In genomic region chr12:94205738-94206310, GRCh38 we compare ENCODE assay signal across 16 cellular contexts. TPM values are rescaled to one million over a fixed set of nuclear protein-coding genes. Genes with fewer than 3 reads are reported as not detected.
DNase-seq lines count a peak whose midpoint lies in the region; ATAC-seq lines count a peak whose summit lies in the region.
"Had no signal": no experiment of that assay in that cellular context is flagged by ENCODE, and none has a peak within 500 bp of the region (broad histone marks: within the 10 kb centered on the region; RNA-seq: fewer than 3 reads in every experiment).

No MANE protein-coding gene starts in this region.

- no CpG with 5 or more reads among the region's 3 CpGs for WGBS in mesendoderm (ENCODE audit: extremely low coverage, insufficient coverage, low lambda C conversion rate)

- peak overlapping the region; percentile 86 for H3K27ac Mint-ChIP-seq in activated T-cell treated with anti-CD3 and anti-CD28 coated beads, Interleukin-2, amount 50 U/mL, for 24 hours
- peak overlapping the region; percentile 98 for H3K27ac Mint-ChIP-seq in central memory CD8-positive, alpha-beta T cell (ENCODE audit: low read depth)
- H3K27ac Mint-ChIP-seq in stimulated activated memory B cell treated with anti-CD40 and anti-IgM and Interleukin-4, amounts not matched to agents 10 μg/mL and 1 μg/mL and 100 μg/mL, for 72 hours, result peak overlapping the region; percentile 94
- H3K27ac Mint-ChIP-seq: dendritic cell treated with granulocyte-macrophage colony-stimulating factor and Interleukin-4, amounts not matched to agents 40 ng/mL and 50 ng/mL, for 4 days; type B pancreatic cell had no signal

- peaks cover 2% of the 10 kb centered on the region for H3K9me3 Mint-ChIP-seq in activated T-cell treated with anti-CD3 and anti-CD28 coated beads, Interleukin-2, amount 50 U/mL, for 24 hours
- no peaks in the 10 kb centered on the region for H3K9me3 Mint-ChIP-seq in central memory CD8-positive, alpha-beta T cell
- H3K9me3 Mint-ChIP-seq in stimulated activated memory B cell treated with anti-CD40 and anti-IgM and Interleukin-4, amounts not matched to agents 10 μg/mL and 1 μg/mL and 100 μg/mL, for 72 hours, result peaks cover 3% of the 10 kb centered on the region
- H3K9me3 Mint-ChIP-seq: dendritic cell treated with granulocyte-macrophage colony-stimulating factor and Interleukin-4, amounts not matched to agents 40 ng/mL and 50 ng/mL, for 4 days; type B pancreatic cell had no signal

- no peak overlapping the region for H3K4me3 ChIP-seq in mesendoderm (ENCODE audit: low read length)
- H3K4me3 ChIP-seq: pancreas, SJSA1 had no signal

- ATAC-seq in central memory CD8-positive, alpha-beta T cell (replicated peaks; ENCODE audit: extremely low read depth, poor library complexity, severe bottlenecking), result peak; percentile 16
- ATAC-seq in stimulated activated memory B cell treated with anti-CD40 and anti-IgM and Interleukin-4, amounts not matched to agents 10 μg/mL and 1 μg/mL and 100 μg/mL, for 72 hours, result no peak
- ATAC-seq in GM21423 (IDR thresholded peaks at IDR 0.05; ENCODE audit: unreplicated experiment), result no peak
- ATAC-seq: pancreas had no signal

- H3K56ac ChIP-seq in mesendoderm (ENCODE audit: low read length), result no peak overlapping the region

- no peak overlapping the region for H3K4ac ChIP-seq in mesendoderm (ENCODE audit: low read depth, low read length)

- H3K4me3 Mint-ChIP-seq in activated T-cell treated with anti-CD3 and anti-CD28 coated beads, Interleukin-2, amount 50 U/mL, for 24 hours, result peak overlapping the region; percentile 22
- H3K4me3 Mint-ChIP-seq in central memory CD8-positive, alpha-beta T cell, result peak overlapping the region; percentile 83
- H3K4me3 Mint-ChIP-seq in stimulated activated memory B cell treated with anti-CD40 and anti-IgM and Interleukin-4, amounts not matched to agents 10 μg/mL and 1 μg/mL and 100 μg/mL, for 72 hours, result peak overlapping the region; percentile 34
- H3K4me3 Mint-ChIP-seq: dendritic cell treated with granulocyte-macrophage colony-stimulating factor and Interleukin-4, amounts not matched to agents 40 ng/mL and 50 ng/mL, for 4 days; type B pancreatic cell had no signal

- no peaks in the 10 kb centered on the region for H3K27me3 ChIP-seq in mesendoderm (ENCODE audit: insufficient read depth, low read length, poor library complexity)
- H3K27me3 ChIP-seq: pancreas had no signal

- no peak overlapping the region for H3K4me2 ChIP-seq in mesendoderm (ENCODE audit: low read length)

- no peak overlapping the region for H2BK120ac ChIP-seq in mesendoderm (ENCODE audit: low read depth, low read length)

- no peak overlapping the region for H4K5ac ChIP-seq in mesendoderm (ENCODE audit: low read length)

- H3K4me1 ChIP-seq in mesendoderm (ENCODE audit: control insufficient read depth, low read depth, low read length), result no peaks in the 10 kb centered on the region
- H3K4me1 ChIP-seq: pancreas, SJSA1 had no signal

- no peak overlapping the region for H3K27ac ChIP-seq in mesendoderm (ENCODE audit: low read depth, low read length)
- H3K27ac ChIP-seq: pancreas, SJSA1 had no signal

- H2BK5ac ChIP-seq in mesendoderm (ENCODE audit: low read length), result no peak overlapping the region

- no peak overlapping the region for H2AK5ac ChIP-seq in mesendoderm (ENCODE audit: low read length)

- H3K79me1 ChIP-seq in mesendoderm (ENCODE audit: low read length), result no peaks in the 10 kb centered on the region

- no peaks in the 10 kb centered on the region for H3K36me3 ChIP-seq in mesendoderm (ENCODE audit: control insufficient read depth, insufficient read depth, low read length)
- H3K36me3 ChIP-seq: pancreas, SJSA1 had no signal

- H3K9ac ChIP-seq in mesendoderm (ENCODE audit: low read length), result no peak overlapping the region

- peaks cover 4% of the 10 kb centered on the region for H3K36me3 Mint-ChIP-seq in activated T-cell treated with anti-CD3 and anti-CD28 coated beads, Interleukin-2, amount 50 U/mL, for 24 hours (ENCODE audit: low read depth)
- peaks cover 8% of the 10 kb centered on the region for H3K36me3 Mint-ChIP-seq in central memory CD8-positive, alpha-beta T cell (ENCODE audit: insufficient read depth)
- peaks cover 28% of the 10 kb centered on the region for H3K36me3 Mint-ChIP-seq in stimulated activated memory B cell treated with anti-CD40 and anti-IgM and Interleukin-4, amounts not matched to agents 10 μg/mL and 1 μg/mL and 100 μg/mL, for 72 hours
- H3K36me3 Mint-ChIP-seq: type B pancreatic cell had no signal

- H4K8ac ChIP-seq in mesendoderm (ENCODE audit: low read depth, low read length), result no peak overlapping the region

- H3K23ac ChIP-seq in mesendoderm (ENCODE audit: low read length), result no peak overlapping the region

- H3K18ac ChIP-seq in mesendoderm (ENCODE audit: low read length), result no peak overlapping the region

- H3K4me1 Mint-ChIP-seq in activated T-cell treated with anti-CD3 and anti-CD28 coated beads, Interleukin-2, amount 50 U/mL, for 24 hours (ENCODE audit: low read depth), result peaks cover 77% of the 10 kb centered on the region
- H3K4me1 Mint-ChIP-seq in central memory CD8-positive, alpha-beta T cell, result peaks cover 55% of the 10 kb centered on the region
- H3K4me1 Mint-ChIP-seq in stimulated activated memory B cell treated with anti-CD40 and anti-IgM and Interleukin-4, amounts not matched to agents 10 μg/mL and 1 μg/mL and 100 μg/mL, for 72 hours, result peaks cover 75% of the 10 kb centered on the region

- no peaks in the 10 kb centered on the region for H3K27me3 Mint-ChIP-seq in activated T-cell treated with anti-CD3 and anti-CD28 coated beads, Interleukin-2, amount 50 U/mL, for 24 hours
- H3K27me3 Mint-ChIP-seq in central memory CD8-positive, alpha-beta T cell, result no peaks in the 10 kb centered on the region
- H3K27me3 Mint-ChIP-seq in stimulated activated memory B cell treated with anti-CD40 and anti-IgM and Interleukin-4, amounts not matched to agents 10 μg/mL and 1 μg/mL and 100 μg/mL, for 72 hours, result no peaks in the 10 kb centered on the region
- H3K27me3 Mint-ChIP-seq: dendritic cell treated with granulocyte-macrophage colony-stimulating factor and Interleukin-4, amounts not matched to agents 40 ng/mL and 50 ng/mL, for 4 days had no signal

- no peaks in the 10 kb centered on the region for H3K79me2 ChIP-seq in mesendoderm (ENCODE audit: control insufficient read depth, insufficient read depth, low read length)

- H2BK15ac ChIP-seq in mesendoderm (replicated peaks; ENCODE audit: low read depth), result no peak overlapping the region

- DNase-seq in activated T-cell treated with anti-CD3 and anti-CD28 coated beads, Interleukin-2, amount 50 U/mL, for 24 hours, result no peak
- no peak for DNase-seq in activated T-cell treated with anti-CD3 and anti-CD28 coated beads, Interleukin-2, amount 50 U/mL, for 1 hour
- DNase-seq in OCI-M1 (lab: John Stamatoyannopoulos, UW) (peak; percentile 37), SHP77 (lab: John Stamatoyannopoulos, UW) (no peak), mesendoderm (no peak)
- DNase-seq in central memory CD8-positive, alpha-beta T cell (ENCODE audit: low spot score in 2 of 2), result no peak
- DNase-seq: activated CD4-positive, CD25-positive, alpha-beta regulatory T cell treated with anti-CD3 and anti-CD28 coated beads, Interleukin-2, amount 50 U/mL, for 72 hours; mammary epithelial cell; NCI-H1694 treated with DMSO at 0.1 percent for 48 hours; NCI-H82; pancreas had no signal

RNA-seq across cellular contexts. Expression of gene PLXNC1, which starts 57.4 kb away (rescaled TPM):
- 0.79 TPM for polyA plus RNA-seq in mesendoderm (2013, experiment 1 of 2)
- 0.85 TPM for polyA plus RNA-seq in mesendoderm (2013, experiment 2 of 2)

Comparison
In these comparisons a context has a peak if more than half of its experiments do, and no peak if none do; other contexts are left out.
1. H3K4me3 Mint-ChIP-seq: peak in every context shown above with its lines; median percentile 83 in central memory CD8-positive, alpha-beta T cell; 34 in stimulated activated memory B cell treated with anti-CD40 and anti-IgM and Interleukin-4, amounts not matched to agents 10 μg/mL and 1 μg/mL and 100 μg/mL, for 72 hours; 22 in activated T-cell treated with anti-CD3 and anti-CD28 coated beads, Interleukin-2, amount 50 U/mL, for 24 hours.